30 cellular contexts compared by ENCODE assay signal in genomic region chr2:96212336-96212735, GRCh38.
"Had no signal": no experiment of that assay in that cellular context is flagged by ENCODE, and none has a peak within 500 bp of the region (broad histone marks: within the 10 kb centered on the region; RNA-seq: fewer than 3 reads in every experiment).

No MANE protein-coding gene starts in this region.

- H3K4me3 ChIP-seq: left ventricle myocardium inferior, lung, neural progenitor cell, psoas muscle, right atrium auricular region, skin epidermis, suprapubic skin, thoracic aorta, tibial artery, upper lobe of right lung had no signal

- DNase-seq: hypothalamus; immature natural killer cell; kidney; left colon; left ventricle myocardium inferior; mesendoderm; naive B cell; natural killer cell; nephron progenitor cell; occipital lobe; psoas muscle; stimulated activated CD4-positive, alpha-beta T cell treated with anti-CD3 and anti-CD28 coated beads, Interleukin-12 subunit alpha, Interleukin-12 subunit beta, amount 100 ng/mL, for 4 hours; stimulated activated CD4-positive, alpha-beta T cell treated with anti-CD3 and anti-CD28 coated beads, Interleukin-15, amount 100 ng/mL, for 24 hours; stimulated activated CD4-positive, alpha-beta T cell treated with anti-CD3 and anti-CD28 coated beads, Interleukin-2, amount 100 ng/mL, for 24 hours; stimulated activated CD4-positive, alpha-beta T cell treated with anti-CD3 and anti-CD28 coated beads, Interleukin-4, amount 100 ng/mL, for 1 hour; stimulated activated naive CD4-positive, alpha-beta T cell; tibial artery; trophoblast cell; upper lobe of right lung had no signal

- ATAC-seq: left colon, natural killer cell, psoas muscle, sciatic nerve, upper lobe of right lung had no signal

- H2AFZ ChIP-seq: neural progenitor cell, parathyroid adenoma had no signal

- H3K4me2 ChIP-seq: neural progenitor cell had no signal

- H3K36me3 ChIP-seq: left ventricle myocardium inferior, neural progenitor cell, neutrophil, right atrium auricular region, suprapubic skin, thoracic aorta, tibial artery, upper lobe of right lung had no signal

- H3K27me3 ChIP-seq: neural progenitor cell, neutrophil, right atrium auricular region, suprapubic skin, tibial artery, upper lobe of right lung had no signal

- H3K9me3 ChIP-seq: left ventricle myocardium inferior, neutrophil, psoas muscle, right atrium auricular region, suprapubic skin, thoracic aorta, tibial artery, upper lobe of right lung had no signal

- H3K9ac ChIP-seq: neural progenitor cell, parathyroid adenoma had no signal

- H3K27ac ChIP-seq: left ventricle myocardium inferior, neural progenitor cell, neutrophil, parathyroid adenoma, psoas muscle, right atrium auricular region, skin epidermis, suprapubic skin, thoracic aorta, tibial artery, upper lobe of right lung had no signal

- FAIRE-seq: islet of Langerhans, kidney, urothelium cell line had no signal
